In genomic region chr14:60214003-60214402, GRCh38 we compare ENCODE assay signal across 28 cellular contexts.
"Had no signal": no experiment of that assay in that cellular context is flagged by ENCODE, and none has a peak within 500 bp of the region (broad histone marks: within the 10 kb centered on the region; RNA-seq: fewer than 3 reads in every experiment).

No MANE protein-coding gene starts in this region.

- H3K9me3 ChIP-seq: ascending aorta, gastrocnemius medialis, left ventricle myocardium inferior, pancreas, psoas muscle, right atrium auricular region, spleen, testis, vagina had no signal

- H3K4me3 ChIP-seq: ascending aorta, cardiac muscle cell, coronary artery, dorsolateral prefrontal cortex, gastrocnemius medialis, left ventricle myocardium inferior, lung, pancreas, psoas muscle, right atrium auricular region, spleen, testis, vagina had no signal

- ATAC-seq: gastrocnemius medialis; naive thymus-derived CD8-positive, alpha-beta T cell; pancreas; psoas muscle had no signal

- DNase-seq: activated CD4-positive, alpha-beta T cell treated with anti-CD3 and anti-CD28 coated beads for 4 hours; activated CD4-positive, alpha-beta T cell treated with anti-CD3 and anti-CD28 coated beads, Interleukin-2, amount 50 U/mL, for 48 hours; activated CD4-positive, CD25-positive, alpha-beta regulatory T cell; activated CD8-positive, alpha-beta memory T cell treated with anti-CD3 and anti-CD28 coated beads for 24 hours; activated effector memory CD4-positive, alpha-beta T cell treated with Interleukin-2 at 50 U/mL for 16 hours; activated naive CD4-positive, alpha-beta T cell treated with anti-CD3 and anti-CD28 coated beads for 36 hours; activated naive CD8-positive, alpha-beta T cell treated with anti-CD3 and anti-CD28 coated beads, Interleukin-2, amount 10 ng/mL, durations not matched to agents 7 days and 5 days; cerebellar nuclear complex; dorsolateral prefrontal cortex; effector memory CD4-positive, alpha-beta T cell; gastrocnemius medialis; glutamatergic neuron; left ventricle myocardium inferior; naive thymus-derived CD8-positive, alpha-beta T cell; nucleus accumbens; pancreas; psoas muscle; spleen; stimulated activated CD4-positive, alpha-beta T cell treated with anti-CD3 and anti-CD28 coated beads, Interleukin-2, amount 100 ng/mL, for 48 hours; stimulated activated naive CD4-positive, alpha-beta T cell treated with Interleukin-2 at 50 U/mL for 16 hours; T-helper 1 cell; testis had no signal

- H3K27me3 ChIP-seq: ascending aorta, cardiac muscle cell, dorsolateral prefrontal cortex, gastrocnemius medialis, pancreas, right atrium auricular region, spleen, testis, vagina had no signal

- H3K27ac ChIP-seq: ascending aorta, cardiac muscle cell, coronary artery, dorsolateral prefrontal cortex, pancreas, right atrium auricular region, spleen, testis, vagina had no signal

- H3K36me3 ChIP-seq: ascending aorta, cardiac muscle cell, gastrocnemius medialis, left ventricle myocardium inferior, pancreas, right atrium auricular region, spleen, vagina had no signal

- H3K4me1 ChIP-seq: pancreas, right atrium auricular region, testis, vagina had no signal
